In the genomic region with DNA sequence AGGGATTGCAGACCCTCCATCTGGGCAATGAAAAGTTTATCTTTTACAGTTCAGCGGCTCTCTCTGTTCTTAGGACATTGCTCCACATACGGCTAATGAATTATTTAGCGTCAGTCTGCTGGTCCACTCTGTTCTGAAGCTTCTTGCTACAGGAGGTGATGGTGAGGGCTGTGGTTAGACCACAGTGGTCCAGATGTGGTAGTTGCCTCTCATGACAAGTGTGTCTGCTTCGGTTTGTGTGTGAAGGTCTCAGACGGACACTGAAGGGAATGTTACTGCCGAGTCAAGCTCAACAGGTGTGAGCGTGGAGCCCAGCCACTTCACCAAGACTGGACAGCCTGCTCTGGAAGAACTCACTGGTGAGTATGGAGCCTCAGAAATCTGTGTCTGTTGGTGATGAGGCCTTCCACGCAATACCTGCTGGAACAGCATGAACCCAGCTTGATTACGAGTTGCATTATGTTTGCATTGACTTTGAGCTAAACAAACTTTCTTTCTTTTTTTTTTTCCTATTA, we compare ENCODE assay signal across 23 cellular contexts.
DNase-seq lines count a peak whose midpoint lies in the region; ATAC-seq, FAIRE-seq and TF ChIP-seq lines count a peak whose summit lies in the region.
"Had no signal": no experiment of that assay in that cellular context is flagged by ENCODE, and none has a peak within 500 bp of the region (broad histone marks: within the 10 kb centered on the region; RNA-seq: fewer than 3 reads in every experiment).

No MANE protein-coding gene starts in this region.

- TSS peak; percentile 51 for BruUV-seq in Calu3 (replicated peaks; lab: Mats Ljungman, UMichigan)

- H3K36me3 Mint-ChIP-seq in Calu3 (ENCODE audit: insufficient read depth, unreplicated experiment): no peaks in the 10 kb centered on the region
- H3K36me3 Mint-ChIP-seq: activated naive CD4-positive, alpha-beta T cell treated with anti-CD3 and anti-CD28 coated beads, Interleukin-2, amount 50 U/mL, for 24 hours; immature natural killer cell had no signal

- ATAC-seq in GM18907 (IDR thresholded peaks at IDR 0.05; ENCODE audit: unreplicated experiment) (peak; percentile 75), HG02840 (IDR thresholded peaks at IDR 0.05; ENCODE audit: low FRiP score, unreplicated experiment) (peak; percentile 53), upper lobe of left lung (ENCODE audit: low FRiP score in 2 of 2) (no peak)
- ATAC-seq: A549, left lung had no signal

- no peak overlapping the region for H3K4me3 Mint-ChIP-seq in Calu3 (ENCODE audit: low read depth, unreplicated experiment)
- H3K4me3 Mint-ChIP-seq: activated naive CD4-positive, alpha-beta T cell treated with anti-CD3 and anti-CD28 coated beads, Interleukin-2, amount 50 U/mL, for 24 hours; central memory CD8-positive, alpha-beta T cell; immature natural killer cell; nephron progenitor cell had no signal

- peak; percentile 62 for FAIRE-seq in bronchial epithelial cell (lab: Jason Lieb, UNC)
- FAIRE-seq: A549, urothelium cell line had no signal

- TF ChIP-seq CTCF in Calu3 (IDR thresholded peaks at IDR 0.05; ENCODE audit: unreplicated experiment) (no peak), bronchial epithelial cell (IDR thresholded peaks at IDR 0.05; ENCODE audit: insufficient read depth, low read length, severe bottlenecking) (no peak), upper lobe of left lung (IDR thresholded peaks at IDR 0.05) (no peak), testis (IDR thresholded peaks at IDR 0.05) (no peak)

- H3K27ac Mint-ChIP-seq in Calu3 (ENCODE audit: unreplicated experiment): no peak overlapping the region
- H3K27ac Mint-ChIP-seq: activated naive CD4-positive, alpha-beta T cell treated with anti-CD3 and anti-CD28 coated beads, Interleukin-2, amount 50 U/mL, for 24 hours; immature natural killer cell; nephron progenitor cell had no signal

- H3K9me3 ChIP-seq in upper lobe of left lung: no peaks in the 10 kb centered on the region
- no peaks in the 10 kb centered on the region for H3K9me3 ChIP-seq in testis
- H3K9me3 ChIP-seq: A549, BE2C, left lung had no signal

- H3K4me1 ChIP-seq in upper lobe of left lung (no peaks in the 10 kb centered on the region), testis (no peaks in the 10 kb centered on the region)
- H3K4me1 ChIP-seq: BE2C, left lung had no signal

- whole genome bisulfite sequencing in upper lobe of left lung, 2 donors: 84 to 85% methylated on average over 9 of the region's 9 CpGs
- WGBS in testis, 2 donors: 92 to 95% methylated on average over 9 of the region's 9 CpGs

- no peaks in the 10 kb centered on the region for H3K27me3 Mint-ChIP-seq in Calu3 (ENCODE audit: unreplicated experiment)
- H3K27me3 Mint-ChIP-seq: activated naive CD4-positive, alpha-beta T cell treated with anti-CD3 and anti-CD28 coated beads, Interleukin-2, amount 50 U/mL, for 24 hours had no signal

- no peak overlapping the region for H3K27ac ChIP-seq in upper lobe of left lung
- no peak overlapping the region for H3K27ac ChIP-seq in testis
- H3K27ac ChIP-seq: A549, GM23248, left lung had no signal

- peaks cover 29% of the 10 kb centered on the region for H3K4me1 Mint-ChIP-seq in Calu3 (ENCODE audit: low read depth, unreplicated experiment)
- H3K4me1 Mint-ChIP-seq: activated naive CD4-positive, alpha-beta T cell treated with anti-CD3 and anti-CD28 coated beads, Interleukin-2, amount 50 U/mL, for 24 hours; central memory CD8-positive, alpha-beta T cell; immature natural killer cell; nephron progenitor cell had no signal

- TF ChIP-seq EP300 in upper lobe of left lung (IDR thresholded peaks at IDR 0.05): no peak

- TF ChIP-seq POLR2A in upper lobe of left lung (IDR thresholded peaks at IDR 0.05) (no peak), testis (IDR thresholded peaks at IDR 0.05) (no peak)

- no peak overlapping the region for H3K4me3 ChIP-seq in bronchial epithelial cell (ENCODE audit: low read depth, low read length)
- H3K4me3 ChIP-seq in upper lobe of left lung: no peak overlapping the region
- H3K4me3 ChIP-seq in testis: no peak overlapping the region
- H3K4me3 ChIP-seq: A549, GM23248, left lung had no signal

- DNase-seq in Calu3: no peak
- no peak for DNase-seq in bronchial epithelial cell (ENCODE audit: low read depth)
- DNase-seq in upper lobe of left lung: no peak
- DNase-seq in testis: no peak
- DNase-seq in occipital lobe (lab: John Stamatoyannopoulos, UW): no peak
- DNase-seq in NCI-H345 treated with DMSO at 0.1 percent for 48 hours (lab: John Stamatoyannopoulos, UW; ENCODE audit: unreplicated experiment): no peak
- DNase-seq: activated CD4-positive, alpha-beta T cell treated with anti-CD3 and anti-CD28 coated beads for 1 hour; aorta; BE2C; GM23248; immature natural killer cell; left lung; midbrain; NCI-H1436 treated with DMSO at 0.1 percent for 48 hours; nephron progenitor cell; SHP77 treated with DMSO at 0.1 percent for 48 hours; stimulated activated CD4-positive, alpha-beta T cell treated with anti-CD3 and anti-CD28 coated beads, Interleukin-4, amount 100 ng/mL, for 4 hours had no signal

- intact Hi-C loops in Calu3 (cut with micrococcal nuclease; ENCODE audit: unreplicated experiment) (loop anchor here (2.0 to 5.0 kb wide), 2 partner anchors 173 to 193 kb away; no protein-coding TSS in a partner anchor), testis (cut with DNase I; ENCODE audit: low total_unique reads) (no loop called here)

- H3K36me3 ChIP-seq in bronchial epithelial cell (ENCODE audit: control insufficient read depth, insufficient read depth, low read length) (no peaks in the 10 kb centered on the region), upper lobe of left lung (peaks cover 0 to 23% (median 9%) of the 10 kb centered on the region in 4 donors), testis (ENCODE audit: low read depth, missing control alignments) (no peaks in the 10 kb centered on the region)
- H3K36me3 ChIP-seq: BE2C had no signal

- H3K27me3 ChIP-seq in bronchial epithelial cell (ENCODE audit: control insufficient read depth, insufficient read depth, low read length) (no peaks in the 10 kb centered on the region), upper lobe of left lung (no peaks in the 10 kb centered on the region), testis (no peaks in the 10 kb centered on the region)
- H3K27me3 ChIP-seq: BE2C, left lung had no signal

- CTCF ChIA-PET in Calu3 (lab: Charles Lee): interaction anchor here (0.5 to 1.9 kb wide), 11 partner anchors 12 to 421 kb away, joined by 3 to 25 read pairs (median 4); no protein-coding TSS in a partner anchor

- H3K9me3 Mint-ChIP-seq in Calu3 (ENCODE audit: low read depth, unreplicated experiment): no peaks in the 10 kb centered on the region
- H3K9me3 Mint-ChIP-seq: activated naive CD4-positive, alpha-beta T cell treated with anti-CD3 and anti-CD28 coated beads, Interleukin-2, amount 50 U/mL, for 24 hours; central memory CD8-positive, alpha-beta T cell; immature natural killer cell; nephron progenitor cell had no signal

Comparison
In these comparisons a context has a peak if more than half of its experiments do, and no peak if none do; other contexts are left out.
1. ATAC-seq: peak in GM18907 (single experiment) and HG02840 (single experiment); none in upper lobe of left lung (0 of 2).